9 cellular contexts compared by ENCODE assay signal in genomic region chr14:24414077-24414476, GRCh38. TPM values are rescaled to one million over a fixed set of nuclear protein-coding genes. Genes with fewer than 3 reads are reported as not detected.
"Had no signal": no experiment of that assay in that cellular context is flagged by ENCODE, and none has a peak within 500 bp of the region (broad histone marks: within the 10 kb centered on the region; RNA-seq: fewer than 3 reads in every experiment).

No MANE protein-coding gene starts in this region.

- DNase-seq: GM23248, GOT3, H7, HFFc6 had no signal

- H3K36me3 ChIP-seq: HAP-1 had no signal

- H2AFZ ChIP-seq: GM23248 had no signal

- H3K4me3 ChIP-seq: GM23248, HAP-1 had no signal

- ATAC-seq: HCT116, HepG2 had no signal

- H3K9ac ChIP-seq: GM23248 had no signal

- FAIRE-seq: HepG2 had no signal

- H3K4me1 ChIP-seq: HAP-1 had no signal

- H3K4me3 Mint-ChIP-seq: HFFc6 had no signal

- H3K9me3 ChIP-seq: HAP-1 had no signal

- H3K27ac Mint-ChIP-seq: HFFc6 had no signal

- H3K9me3 Mint-ChIP-seq: HFFc6, IgD-negative memory B cell had no signal

- H3K27ac ChIP-seq: GM23248, HL-60 had no signal

RNA-seq across cellular contexts. Expression of gene NYNRIN, which starts 15.3 kb away (rescaled TPM):
- polyA plus RNA-seq: IgD-negative memory B cell had no signal
